In the genomic region with DNA sequence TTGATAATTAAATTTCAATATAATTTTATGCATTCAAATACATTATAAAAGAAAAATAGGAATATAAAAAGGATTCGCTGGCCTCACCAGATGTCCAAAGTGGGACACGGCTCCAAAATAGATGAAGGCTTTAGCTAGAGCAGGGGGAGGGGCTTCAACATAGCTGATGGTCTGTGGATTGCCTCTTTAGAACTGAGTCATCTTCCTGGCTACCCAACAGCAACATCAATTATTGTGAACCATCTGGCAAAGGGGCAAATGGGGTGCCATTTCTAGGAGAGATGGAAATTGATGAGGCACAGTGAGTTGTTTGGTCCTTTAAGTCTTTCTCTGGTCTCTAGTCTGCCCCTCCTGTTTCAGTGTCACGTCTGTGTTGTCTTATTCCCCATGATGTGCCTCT, we compare ENCODE assay signal across 20 cellular contexts. TPM values are rescaled to one million over a fixed set of nuclear protein-coding genes. Genes with fewer than 3 reads are reported as not detected.
DNase-seq lines count a peak whose midpoint lies in the region; ATAC-seq and TF ChIP-seq lines count a peak whose summit lies in the region.
"Had no signal": no experiment of that assay in that cellular context is flagged by ENCODE, and none has a peak within 500 bp of the region (broad histone marks: within the 10 kb centered on the region; RNA-seq: fewer than 3 reads in every experiment).

No MANE protein-coding gene starts in this region.

- H3K36me3 Mint-ChIP-seq in activated T-helper 17 cell treated with anti-CD3 and anti-CD28 coated beads, Interleukin-2, amount 50 U/mL, for 72 hours (ENCODE audit: low read depth), result no peaks in the 10 kb centered on the region

- no peak overlapping the region for H3K27ac Mint-ChIP-seq in activated T-helper 17 cell treated with anti-CD3 and anti-CD28 coated beads, Interleukin-2, amount 50 U/mL, for 72 hours
- H3K27ac Mint-ChIP-seq: CD8-positive, alpha-beta memory T cell; GM23338 had no signal

- no peak for ATAC-seq in activated T-helper 17 cell treated with anti-CD3 and anti-CD28 coated beads, Interleukin-2, amount 50 U/mL, for 72 hours (replicated peaks)
- no peak for ATAC-seq in HG02610 (IDR thresholded peaks at IDR 0.05; ENCODE audit: unreplicated experiment)
- ATAC-seq: GM23338, Panc1 had no signal

- no peak for TF ChIP-seq CTCF in foreskin fibroblast (IDR thresholded peaks at IDR 0.05; ENCODE audit: low read depth, low read length)

- H3K9me3 Mint-ChIP-seq in activated T-helper 17 cell treated with anti-CD3 and anti-CD28 coated beads, Interleukin-2, amount 50 U/mL, for 72 hours, result no peaks in the 10 kb centered on the region
- H3K9me3 Mint-ChIP-seq: CD8-positive, alpha-beta memory T cell; GM23338 had no signal

- no peak overlapping the region for H3K4me3 ChIP-seq in foreskin fibroblast (ENCODE audit: low read depth in 1 of 2, low read length in 2 of 2)
- H3K4me3 ChIP-seq: GM23338 had no signal

- H3K27me3 Mint-ChIP-seq in activated T-helper 17 cell treated with anti-CD3 and anti-CD28 coated beads, Interleukin-2, amount 50 U/mL, for 72 hours, result no peaks in the 10 kb centered on the region

- peaks cover 7% of the 10 kb centered on the region for H3K4me1 Mint-ChIP-seq in activated T-helper 17 cell treated with anti-CD3 and anti-CD28 coated beads, Interleukin-2, amount 50 U/mL, for 72 hours

- DNase-seq in EL (peak; percentile 4), RPMI7951 (ENCODE audit: low read depth) (peak; percentile 48), foreskin fibroblast (peak; percentile 47 to 50), kidney tubule cell (ENCODE audit: low spot score) (no peak)
- no peak for DNase-seq in activated T-cell treated with anti-CD3 and anti-CD28 coated beads, Interleukin-2, amount 50 U/mL, for 1 hour
- DNase-seq: C1 segment of cervical spinal cord; CD8-positive, alpha-beta memory T cell; DMS79 treated with DMSO at 0.1 percent for 48 hours; GDM1; HCEC 1CT; KBM-7; NCI-H1417 treated with DMSO at 0.1 percent for 48 hours; NCI-H187 treated with DMSO at 0.1 percent for 48 hours; NCI-H345; NCI-H526 had no signal

- H3K4me3 Mint-ChIP-seq in activated T-helper 17 cell treated with anti-CD3 and anti-CD28 coated beads, Interleukin-2, amount 50 U/mL, for 72 hours, result no peak overlapping the region
- H3K4me3 Mint-ChIP-seq: CD8-positive, alpha-beta memory T cell; GM23338 had no signal

RNA-seq across cellular contexts. Expression of a gene that starts 44.2 kb away (rescaled TPM):
- under 0.01 TPM in 1 of 2 replicates, not detected in the other for total RNA-seq in RPMI7951 (2014; rRNA removed; shearing (Covaris generic))
- under 1 TPM; 0.08 to 0.80 TPM for total RNA-seq in activated T-helper 17 cell treated with anti-CD3 and anti-CD28 coated beads, Interleukin-2, amount 50 U/mL, for 72 hours
- total RNA-seq: GM23338, SK-MEL-5 had no signal

Comparison
In these comparisons a context has a peak if more than half of its experiments do, and no peak if none do; other contexts are left out.
1. DNase-seq: peak in EL (single experiment), RPMI7951 (single experiment) and foreskin fibroblast (2 of 2); none in activated T-cell treated with anti-CD3 and anti-CD28 coated beads, Interleukin-2, amount 50 U/mL, for 1 hour (single experiment) and kidney tubule cell (single experiment).